In genomic region chr6:87756858-87757257, GRCh38 we compare ENCODE assay signal across 8 cellular contexts. TPM values are rescaled to one million over a fixed set of nuclear protein-coding genes. Genes with fewer than 3 reads are reported as not detected.
DNase-seq lines count a peak whose midpoint lies in the region; ATAC-seq and TF ChIP-seq lines count a peak whose summit lies in the region.

No MANE protein-coding gene starts in this region.

- H3K4me3 ChIP-seq in GM06990 (replicated peaks; ENCODE audit: low read depth, low read length) (no peak overlapping the region), heart right ventricle (no peak overlapping the region)

- peaks cover 18% of the 10 kb centered on the region for H3K4me1 Mint-ChIP-seq in stimulated activated naive CD8-positive, alpha-beta T cell treated with anti-CD3 and anti-CD28 coated beads, Interleukin-15, amount 100 ng/mL, for 72 hours

- H3K4me3 Mint-ChIP-seq in stimulated activated naive CD8-positive, alpha-beta T cell treated with anti-CD3 and anti-CD28 coated beads, Interleukin-15, amount 100 ng/mL, for 72 hours, result peak overlapping the region in 1 of 2 donors; percentile 5

- H3K9me3 Mint-ChIP-seq in stimulated activated naive CD8-positive, alpha-beta T cell treated with anti-CD3 and anti-CD28 coated beads, Interleukin-15, amount 100 ng/mL, for 72 hours, result no peaks in the 10 kb centered on the region

- TF ChIP-seq CTCF in GM06990 (IDR thresholded peaks at IDR 0.05; ENCODE audit: insufficient read depth, low read length, poor library complexity, severe bottlenecking) (no peak), heart right ventricle (IDR thresholded peaks at IDR 0.05) (no peak)

- H3K27me3 ChIP-seq in GM06990 (replicated peaks; ENCODE audit: control insufficient read depth, insufficient read depth, low read length), result no peaks in the 10 kb centered on the region
- no peaks in the 10 kb centered on the region for H3K27me3 ChIP-seq in heart right ventricle

- intact Hi-C loops in heart right ventricle (cut with DNase I), result no loop called here

- peak overlapping the region in 1 of 2 donors; percentile 9 for H3K27ac Mint-ChIP-seq in stimulated activated naive CD8-positive, alpha-beta T cell treated with anti-CD3 and anti-CD28 coated beads, Interleukin-15, amount 100 ng/mL, for 72 hours

- peaks cover 0 to 47% (median 0%) of the 10 kb centered on the region in 9 donors for H3K4me1 ChIP-seq in heart right ventricle

- 39 to 44% methylated on average over 2 of the region's 2 CpGs for WGBS in heart right ventricle, 2 donors

- H3K27me3 Mint-ChIP-seq in stimulated activated naive CD8-positive, alpha-beta T cell treated with anti-CD3 and anti-CD28 coated beads, Interleukin-15, amount 100 ng/mL, for 72 hours, result peaks cover 7% of the 10 kb centered on the region

- no peaks in the 10 kb centered on the region for H3K9me3 ChIP-seq in heart right ventricle

- H3K27ac ChIP-seq in heart right ventricle, result peak overlapping the region in 1 of 10 donors; percentile 4

- peak; percentile 89 for DNase-seq in GM06990 (ENCODE audit: extremely low read depth, insufficient read length)
- peak; percentile 73 for DNase-seq in UCSD-AML1 (lab: John Stamatoyannopoulos, UW; ENCODE audit: unreplicated experiment)
- DNase-seq in heart right ventricle, result no peak
- DNase-seq in stimulated activated naive CD8-positive, alpha-beta T cell treated with anti-CD3 and anti-CD28 coated beads, Interleukin-15, amount 100 ng/mL, for 72 hours, result peak; percentile 17 to 60
- DNase-seq in HT-29 (ENCODE audit: low spot score), result no peak
- no peak for DNase-seq in NCI-H510A treated with DMSO at 0.1 percent for 48 hours (lab: John Stamatoyannopoulos, UW)

- peak; percentile 94 for ATAC-seq in GM21367 (IDR thresholded peaks at IDR 0.05; ENCODE audit: unreplicated experiment)
- ATAC-seq in HG03521 (IDR thresholded peaks at IDR 0.05; ENCODE audit: unreplicated experiment), result peak; percentile 90
- ATAC-seq in heart right ventricle, result peak in 6 of 8 donors; percentile 40 to 70 (median 46)
- ATAC-seq in stimulated activated naive CD8-positive, alpha-beta T cell treated with anti-CD3 and anti-CD28 coated beads, Interleukin-15, amount 100 ng/mL, for 72 hours, result peak; percentile 97

- H3K36me3 ChIP-seq in GM06990 (ENCODE audit: control insufficient read depth, insufficient read depth, low read length) (no peaks in the 10 kb centered on the region), heart right ventricle (no peaks in the 10 kb centered on the region)

RNA-seq across cellular contexts. Expression of gene AKIRIN2, which starts 54.8 kb away (rescaled TPM):
- 10 to 100 TPM; 33.9 to 56.0 (median 43.8) TPM for total RNA-seq in heart right ventricle
- polyA plus RNA-seq in heart right ventricle, result 10 to 100 TPM; 14.8 to 31.7 TPM
- 18.3 and 18.8 TPM in 2 replicates for total RNA-seq in HT-29 (2014; rRNA removed; shearing (Covaris generic))

Comparison
In these comparisons a context has a peak if more than half of its experiments do, and no peak if none do; other contexts are left out.
1. DNase-seq: peak in GM06990 (single experiment), UCSD-AML1 (single experiment) and stimulated activated naive CD8-positive, alpha-beta T cell treated with anti-CD3 and anti-CD28 coated beads, Interleukin-15, amount 100 ng/mL, for 72 hours (2 of 2); none in heart right ventricle (0 of 2), HT-29 (single experiment) and NCI-H510A treated with DMSO at 0.1 percent for 48 hours (single experiment).
2. ATAC-seq: peak in every context shown above with its lines; median percentile 97 in stimulated activated naive CD8-positive, alpha-beta T cell treated with anti-CD3 and anti-CD28 coated beads, Interleukin-15, amount 100 ng/mL, for 72 hours; 94 in GM21367; 90 in HG03521; 46 in heart right ventricle.